Comparison of ENCODE assay signal across 8 cellular contexts in the genomic region with DNA sequence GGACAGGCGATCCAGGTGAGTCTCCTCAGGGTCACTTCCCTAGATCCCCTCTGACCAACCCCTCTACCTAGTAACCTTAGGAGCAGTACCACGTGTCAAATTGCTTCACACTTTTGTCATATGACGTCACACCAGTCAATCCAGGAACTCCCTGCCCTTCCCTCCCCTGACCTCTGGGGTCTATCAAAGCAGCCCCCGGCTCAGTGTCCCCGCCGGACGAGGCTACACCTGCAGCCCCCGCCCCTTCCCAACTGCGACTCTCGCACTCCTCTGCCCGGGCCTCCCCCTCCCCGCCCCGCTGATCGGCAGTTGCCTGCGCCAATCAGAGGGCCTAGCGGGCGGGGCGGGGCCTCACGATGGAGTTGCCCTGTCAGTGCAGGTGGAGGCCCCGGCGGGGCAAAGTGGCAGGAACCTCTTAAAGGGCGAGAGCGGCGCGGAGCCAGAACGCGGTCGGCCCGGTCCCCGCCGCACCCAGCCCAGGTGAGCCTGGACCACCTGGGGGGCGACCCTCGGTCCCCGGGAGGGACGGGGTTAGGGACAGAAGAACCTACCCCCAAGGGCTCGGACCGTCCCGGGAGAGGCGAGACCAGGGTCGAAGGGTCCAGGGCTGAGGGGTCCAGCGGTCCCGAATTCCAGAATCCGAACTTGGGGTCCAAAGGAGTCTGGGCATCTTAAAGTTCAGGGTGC. TPM values are rescaled to one million over a fixed set of nuclear protein-coding genes. Genes with fewer than 3 reads are reported as not detected.
DNase-seq lines count a peak whose midpoint lies in the region; ATAC-seq, FAIRE-seq and TF ChIP-seq lines count a peak whose summit lies in the region.

No MANE protein-coding gene starts in this region.

- peak; percentile 75 for ATAC-seq in HG03175 (IDR thresholded peaks at IDR 0.05; ENCODE audit: unreplicated experiment)

- TF ChIP-seq CTCF in 22Rv1 (IDR thresholded peaks at IDR 0.05) (no peak), liver (IDR thresholded peaks at IDR 0.05; ENCODE audit: low read depth, low read length, missing input control) (peak; percentile 2)

- peak overlapping the region; percentile 44 for H3K27ac ChIP-seq in 22Rv1
- H3K27ac ChIP-seq in liver (ENCODE audit: low read depth in 1 of 2, low read length in 2 of 2) = peak overlapping the region; percentile 91 to 97

- peak; percentile 93 for DNase-seq in GM18507 (ENCODE audit: extremely low spot score, insufficient read length, low read depth)
- DNase-seq in NCI-H526 treated with DMSO at 0.1 percent for 48 hours (lab: John Stamatoyannopoulos, UW) = peak; percentile 61
- peak; percentile 86 to 89 for DNase-seq in activated CD4-positive, alpha-beta T cell treated with anti-CD3 and anti-CD28 coated beads, Interleukin-2, amount 50 U/mL, for 4 hours
- DNase-seq in dermis blood vessel endothelial cell = peak; percentile 86
- peak; percentile 89 for DNase-seq in stimulated activated CD4-positive, alpha-beta T cell treated with anti-CD3 and anti-CD28 coated beads, Interleukin-4, amount 100 ng/mL, for 24 hours

- H3K36me3 ChIP-seq in liver (ENCODE audit: control insufficient read depth in 4 of 4, insufficient read depth in 3 of 4, low read depth in 1 of 4, low read length in 3 of 4) = no peaks in the 10 kb centered on the region

- no peaks in the 10 kb centered on the region for H3K27me3 ChIP-seq in liver (ENCODE audit: control insufficient read depth in 4 of 4, insufficient read depth in 4 of 4, low read length in 3 of 4)

- peak; percentile 77 for FAIRE-seq in GM18507 (lab: Jason Lieb, UNC)

- TF ChIP-seq RAD21 in liver (IDR thresholded peaks at IDR 0.05) = peak; percentile 28 to 35

- 2% methylated on average over 43 of the region's 43 CpGs for WGBS in liver

- H3K9ac ChIP-seq in liver (ENCODE audit: low read depth in 1 of 2, low read length in 2 of 2) = peak overlapping the region; percentile 48 to 82

- no peaks in the 10 kb centered on the region for H3K9me3 ChIP-seq in liver (ENCODE audit: control insufficient read depth in 4 of 4, low read length in 3 of 4)

- peaks cover 6 to 28% (median 13%) of the 10 kb centered on the region in 4 donors for H3K4me1 ChIP-seq in liver (ENCODE audit: control insufficient read depth in 4 of 4, insufficient read depth in 4 of 4, low read length in 3 of 4)

- H3K4me3 ChIP-seq in liver (ENCODE audit: low read depth in 1 of 3, low read length in 3 of 3) = peak overlapping the region; percentile 69 to 92 (median 82)

TF ChIP-seq in liver, 16 proteins besides CTCF, POLR2A, EP300 and RAD21:
- peak in 1 of 2 donors; percentile 34 for TF ChIP-seq RXRA (IDR thresholded peaks at IDR 0.05)
- TF ChIP-seq NR2F2 (IDR thresholded peaks at IDR 0.05) = no peak
- TF ChIP-seq GABPA (IDR thresholded peaks at IDR 0.05 in 1 of 2, conservative IDR thresholded peaks at IDR 0.05 in 1 of 2) = peak in 1 of 2 donors; percentile 21
- TF ChIP-seq YY1 (IDR thresholded peaks at IDR 0.05) = peak; percentile 65
- peak; percentile 61 for TF ChIP-seq TAF1 (conservative IDR thresholded peaks at IDR 0.05)
- no peak for TF ChIP-seq ZBTB33 (IDR thresholded peaks at IDR 0.05)
- TF ChIP-seq HNF4G (IDR thresholded peaks at IDR 0.05) = no peak
- TF ChIP-seq JUND (IDR thresholded peaks at IDR 0.05) = no peak
- no peak for TF ChIP-seq EGR1 (IDR thresholded peaks at IDR 0.05; ENCODE audit: low read depth in 2 of 2)
- TF ChIP-seq, protein P1, sequence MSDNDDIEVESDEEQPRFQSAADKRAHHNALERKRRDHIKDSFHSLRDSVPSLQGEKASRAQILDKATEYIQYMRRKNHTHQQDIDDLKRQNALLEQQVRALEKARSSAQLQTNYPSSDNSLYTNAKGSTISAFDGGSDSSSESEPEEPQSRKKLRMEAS (IDR thresholded peaks at IDR 0.05) = no peak
- no peak for TF ChIP-seq REST (IDR thresholded peaks at IDR 0.05)
- TF ChIP-seq HNF4A (conservative IDR thresholded peaks at IDR 0.05) = peak; percentile 38 to 67
- no peak for TF ChIP-seq FOXA2 (IDR thresholded peaks at IDR 0.05)
- TF ChIP-seq FOXA1 (IDR thresholded peaks at IDR 0.05) = no peak
- peak; percentile 87 for TF ChIP-seq SP1 (IDR thresholded peaks at IDR 0.05)
- TF ChIP-seq, protein P2, sequence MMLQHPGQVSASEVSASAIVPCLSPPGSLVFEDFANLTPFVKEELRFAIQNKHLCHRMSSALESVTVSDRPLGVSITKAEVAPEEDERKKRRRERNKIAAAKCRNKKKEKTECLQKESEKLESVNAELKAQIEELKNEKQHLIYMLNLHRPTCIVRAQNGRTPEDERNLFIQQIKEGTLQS (IDR thresholded peaks at IDR 0.05) = no peak

RNA-seq across cellular contexts. Expression of gene EPB41, which starts 27.5 kb away (rescaled TPM):
- total RNA-seq in dermis blood vessel endothelial cell (36.2 and 41.2 TPM in 2 replicates), liver (100 to 1,000 TPM in 1 of 2 donors, 10 to 100 TPM in 1; 61.1 to 189 TPM)
- polyA plus RNA-seq in liver = 10 to 100 TPM; 10.7 to 15.1 TPM

Comparison
In these comparisons a context has a peak if more than half of its experiments do, and no peak if none do; other contexts are left out.
1. Peak in every context shown above with its lines: DNase-seq, ATAC-seq, H3K4me3 ChIP-seq and H3K27ac ChIP-seq.